ENCODE assay signal across 9 cellular contexts in the genomic region with DNA sequence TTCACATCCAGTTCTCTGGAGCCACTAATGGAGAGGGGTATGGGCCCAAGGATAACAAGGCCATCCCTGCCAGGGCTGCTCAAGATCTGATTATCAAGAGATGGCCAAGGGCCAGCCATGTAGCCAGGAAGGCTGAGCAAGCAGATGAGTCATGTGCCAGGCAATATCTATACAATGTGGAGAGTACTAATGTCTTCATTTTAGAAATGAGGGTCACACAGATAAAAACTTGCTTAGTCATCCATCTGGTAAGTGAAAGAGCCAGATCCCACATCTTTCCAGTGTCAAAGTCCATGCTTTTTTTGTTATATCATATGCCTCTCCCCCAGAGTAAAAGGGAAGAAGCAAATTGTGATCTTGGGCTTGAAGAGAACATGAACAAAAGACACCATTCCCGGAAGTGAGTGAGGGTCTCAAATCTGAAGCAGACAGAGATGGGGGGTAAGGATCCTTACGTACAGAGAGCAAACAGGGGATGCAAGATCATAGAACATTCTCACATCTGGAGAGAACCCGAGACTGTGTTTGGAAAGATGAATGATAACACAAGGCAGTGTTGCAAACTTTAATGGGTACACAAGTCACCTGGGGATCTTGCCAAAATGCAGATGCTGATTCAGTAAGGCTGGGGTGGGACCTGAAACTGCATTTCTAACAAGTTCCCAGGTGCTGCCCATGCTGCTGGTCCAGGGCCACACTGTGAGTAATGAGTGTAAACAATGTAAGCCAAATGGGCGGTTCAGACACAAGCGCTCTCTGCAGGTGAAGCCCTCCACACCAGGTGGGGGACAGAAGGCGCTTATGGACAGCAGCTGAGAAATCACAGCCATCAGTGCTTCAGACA. TPM values are rescaled to one million over a fixed set of nuclear protein-coding genes. Genes with fewer than 3 reads are reported as not detected.
DNase-seq lines count a peak whose midpoint lies in the region; ATAC-seq, FAIRE-seq and TF ChIP-seq lines count a peak whose summit lies in the region.
"Had no signal": no experiment of that assay in that cellular context is flagged by ENCODE, and none has a peak within 500 bp of the region (broad histone marks: within the 10 kb centered on the region; RNA-seq: fewer than 3 reads in every experiment).

No MANE protein-coding gene starts in this region.

- H3K9me3 ChIP-seq in HEK293 (ENCODE audit: control insufficient read depth, insufficient read depth, low read depth, low read length) (no peaks in the 10 kb centered on the region), small intestine (ENCODE audit: control insufficient read depth, low read depth) (no peaks in the 10 kb centered on the region)
- H3K9me3 ChIP-seq: ascending aorta had no signal

- H3K36me3 ChIP-seq in HEK293 (ENCODE audit: control insufficient read depth in 2 of 2, insufficient read depth in 1 of 2, low read length in 2 of 2) (no peaks in the 10 kb centered on the region), small intestine (ENCODE audit: control insufficient read depth in 2 of 2, insufficient read depth in 2 of 2, low read length in 2 of 2) (no peaks in the 10 kb centered on the region)
- H3K36me3 ChIP-seq: ascending aorta had no signal

- POLR2A ChIA-PET in HEK293 (lab: Yijun Ruan, JAX): no interaction called here

- no peak for TF ChIP-seq CTCF in HEK293 (tag by site-specific recombination; IDR thresholded peaks at IDR 0.05)

- H3K4me3 ChIP-seq in HEK293 (ENCODE audit: low read depth, low read length): no peak overlapping the region
- no peak overlapping the region for H3K4me3 ChIP-seq in small intestine (ENCODE audit: low read depth in 1 of 2, low read length in 2 of 2)
- H3K4me3 ChIP-seq: ascending aorta had no signal

- TF ChIP-seq POLR2A in GM18505 (IDR thresholded peaks at IDR 0.05; ENCODE audit: borderline replicate concordance, extremely low read depth, insufficient read depth, insufficient read length): no peak

- peak; percentile 96 for DNase-seq in RPMI8226
- DNase-seq in fibroblast of peridontal ligament (ENCODE audit: extremely low read depth): peak; percentile 92
- peak; percentile 79 for DNase-seq in small intestine
- DNase-seq in GM19239 (ENCODE audit: insufficient read length, low spot score): no peak

- FAIRE-seq in small intestine (lab: Jason Lieb, UNC): no peak
- no peak for FAIRE-seq in GM19239 (lab: Jason Lieb, UNC)

- CTCF ChIA-PET in HEK293 (lab: Yijun Ruan, JAX): no interaction called here

- no peaks in the 10 kb centered on the region for H3K27me3 ChIP-seq in small intestine (ENCODE audit: control insufficient read depth in 2 of 2, insufficient read depth in 2 of 2, low read length in 2 of 2)
- H3K27me3 ChIP-seq: ascending aorta had no signal

- no peak overlapping the region for H3K27ac ChIP-seq in HEK293 (ENCODE audit: extremely low read depth, low read depth, low read length)
- H3K27ac ChIP-seq in small intestine (ENCODE audit: low read depth in 1 of 2, low read length in 1 of 2): no peak overlapping the region
- H3K27ac ChIP-seq: ascending aorta had no signal

- 76 to 91% (median 89%) methylated on average over 6 of the region's 6 CpGs for WGBS in small intestine, 3 donors

- H3K4me1 ChIP-seq in HEK293 (ENCODE audit: control insufficient read depth, insufficient read depth, low read length) (no peaks in the 10 kb centered on the region), small intestine (ENCODE audit: control insufficient read depth in 2 of 2, insufficient read depth in 1 of 2, low read depth in 1 of 2, low read length in 1 of 2) (no peaks in the 10 kb centered on the region)
- H3K4me1 ChIP-seq: ascending aorta had no signal

- no peak for ATAC-seq in HG02852 (IDR thresholded peaks at IDR 0.05; ENCODE audit: unreplicated experiment)
- no peak for ATAC-seq in HG03457 (IDR thresholded peaks at IDR 0.05; ENCODE audit: unreplicated experiment)
- ATAC-seq in GM18505 (IDR thresholded peaks at IDR 0.05; ENCODE audit: unreplicated experiment): no peak

TF ChIP-seq in HEK293, 187 proteins besides CTCF, POLR2A, EP300 and RAD21:
- TF ChIP-seq ZNF274 (IDR thresholded peaks at IDR 0.05; ENCODE audit: low read length) (no peak), ZNF274 (tag by site-specific recombination; IDR thresholded peaks at IDR 0.05; ENCODE audit: borderline replicate concordance) (no peak), ZNF76 (tag by site-specific recombination; IDR thresholded peaks at IDR 0.05; ENCODE audit: borderline replicate concordance, low read depth) (no peak), SETDB1 (IDR thresholded peaks at IDR 0.05; ENCODE audit: insufficient read length, low read length) (peak; percentile 26), GFI1B (tag by site-specific recombination; IDR thresholded peaks at IDR 0.05) (no peak)

RNA-seq across cellular contexts. Expression of a gene that starts 20.0 kb away (rescaled TPM):
- not detected for polyA plus RNA-seq in small intestine
